ENCODE assay signal across 6 cellular contexts in genomic region chr16:18216776-18217175, GRCh38.
DNase-seq lines count a peak whose midpoint lies in the region; ATAC-seq and TF ChIP-seq lines count a peak whose summit lies in the region.
"Not testable (repeated sequence)": the region's sequence is repeated elsewhere in the genome, so short reads cannot be mapped to it uniquely, and the experiment has no call there.

No MANE protein-coding gene starts in this region.

- H3K9me3 ChIP-seq in HEK293 (ENCODE audit: control insufficient read depth, insufficient read depth, low read depth, low read length): not testable (repeated sequence)

- ATAC-seq in Right ventricle myocardium inferior: not testable (repeated sequence)

- not testable (repeated sequence) for H3K18ac ChIP-seq in mesendoderm (ENCODE audit: low read length)

- not testable (repeated sequence) for H2BK5ac ChIP-seq in mesendoderm (ENCODE audit: low read length)

- not testable (repeated sequence) for H3K4me2 ChIP-seq in mesendoderm (ENCODE audit: low read length)

- not testable (repeated sequence) for H4K8ac ChIP-seq in mesendoderm (ENCODE audit: low read depth, low read length)

- no CpG with 5 or more reads among the region's 9 CpGs for WGBS in mesendoderm (ENCODE audit: extremely low coverage, insufficient coverage, low lambda C conversion rate)

- not testable (repeated sequence) for H3K79me2 ChIP-seq in mesendoderm (ENCODE audit: control insufficient read depth, insufficient read depth, low read length)

- not testable (repeated sequence) for H3K27ac ChIP-seq in HEK293 (ENCODE audit: extremely low read depth, low read depth, low read length); mesendoderm (ENCODE audit: low read depth, low read length)

- not testable (repeated sequence) for H3K9ac ChIP-seq in mesendoderm (ENCODE audit: low read length)

- CTCF ChIA-PET in HEK293 (lab: Yijun Ruan, JAX): not testable (repeated sequence)

- H2BK15ac ChIP-seq in mesendoderm (replicated peaks; ENCODE audit: low read depth): not testable (repeated sequence)

- not testable (repeated sequence) for H3K4ac ChIP-seq in mesendoderm (ENCODE audit: low read depth, low read length)

- H3K27me3 ChIP-seq in mesendoderm (ENCODE audit: insufficient read depth, low read length, poor library complexity): not testable (repeated sequence)

- not testable (repeated sequence) for H3K23ac ChIP-seq in mesendoderm (ENCODE audit: low read length)

- H4K5ac ChIP-seq in mesendoderm (ENCODE audit: low read length): not testable (repeated sequence)

- H3K4me1 ChIP-seq in HEK293 (ENCODE audit: control insufficient read depth, insufficient read depth, low read length); mesendoderm (ENCODE audit: control insufficient read depth, low read depth, low read length): not testable (repeated sequence)

- intact Hi-C loops in Right ventricle myocardium inferior (cut with DNase I): not testable (repeated sequence)

- TF ChIP-seq CTCF in HEK293 (tag by site-specific recombination; IDR thresholded peaks at IDR 0.05): not testable (repeated sequence)

- peak; percentile 1 for DNase-seq in Daoy (ENCODE audit: low read depth)
- DNase-seq in SK-N-DZ (ENCODE audit: low spot score): peak; percentile 27
- DNase-seq in Right ventricle myocardium inferior (ENCODE audit: missing footprints): peak; percentile 30
- DNase-seq in islet precursor cell: peak; percentile 83
- peak; percentile 65 for DNase-seq in mesendoderm

- H2BK120ac ChIP-seq in mesendoderm (ENCODE audit: low read depth, low read length): not testable (repeated sequence)

- H3K79me1 ChIP-seq in mesendoderm (ENCODE audit: low read length): not testable (repeated sequence)

- not testable (repeated sequence) for H3K4me3 ChIP-seq in HEK293 (ENCODE audit: low read depth, low read length); mesendoderm (ENCODE audit: low read length)

- H2AK5ac ChIP-seq in mesendoderm (ENCODE audit: low read length): not testable (repeated sequence)

- not testable (repeated sequence) for H3K36me3 ChIP-seq in HEK293 (ENCODE audit: control insufficient read depth in 2 of 2, insufficient read depth in 1 of 2, low read length in 2 of 2); mesendoderm (ENCODE audit: control insufficient read depth, insufficient read depth, low read length)

- H3K56ac ChIP-seq in mesendoderm (ENCODE audit: low read length): not testable (repeated sequence)

- POLR2A ChIA-PET in HEK293 (lab: Yijun Ruan, JAX): not testable (repeated sequence)

TF ChIP-seq in HEK293, 187 proteins besides CTCF, POLR2A, EP300 and RAD21:
- TF ChIP-seq EGR2 (tag by site-specific recombination; IDR thresholded peaks at IDR 0.05; ENCODE audit: low read depth): 0 out of 2 replicates have a peak, but pooled peaks have one; percentile 16

Comparison
In these comparisons a context has a peak if more than half of its experiments do, and no peak if none do; other contexts are left out.
1. DNase-seq: peak in every context shown above with its lines; median percentile 83 in islet precursor cell; 65 in mesendoderm; 30 in Right ventricle myocardium inferior; 27 in SK-N-DZ; 1 in Daoy.